In genomic region chr6:92507552-92507951, GRCh38 we compare ENCODE assay signal across 31 cellular contexts.
"Had no signal": no experiment of that assay in that cellular context is flagged by ENCODE, and none has a peak within 500 bp of the region (broad histone marks: within the 10 kb centered on the region; RNA-seq: fewer than 3 reads in every experiment).

No MANE protein-coding gene starts in this region.

- H3K4me1 ChIP-seq: breast epithelium, colonic mucosa, esophagus squamous epithelium had no signal

- H3K27ac ChIP-seq: breast epithelium, cardiac muscle cell, colonic mucosa, epithelial cell of prostate, esophagus squamous epithelium, WERI-Rb-1 had no signal

- FAIRE-seq: endometrium, endothelial cell of umbilical vein, TTC549 had no signal

- H3K36me3 ChIP-seq: breast epithelium, cardiac muscle cell, colonic mucosa, esophagus squamous epithelium, WERI-Rb-1 had no signal

- ATAC-seq: activated CD4-positive, CD25-positive, alpha-beta regulatory T cell treated with anti-CD3 and anti-CD28 coated beads, Interleukin-2, amount 50 U/mL, for 24 hours; activated CD8-positive, alpha-beta T cell treated with anti-CD3 and anti-CD28 coated beads for 36 hours; activated T-cell treated with anti-CD3 and anti-CD28 coated beads, Interleukin-2, amount 50 U/mL, for 4 hours; activated T-helper 17 cell treated with anti-CD3 and anti-CD28 coated beads, Interleukin-2, amount 50 U/mL, for 72 hours had no signal

- DNase-seq: activated B cell treated with CpG ODN at 0.5 μM for 24 hours; activated CD4-positive, alpha-beta T cell treated with anti-CD3 and anti-CD28 coated beads for 48 hours; activated CD4-positive, alpha-beta T cell treated with anti-CD3 and anti-CD28 coated beads, Interleukin-2, amount 50 U/mL, for 1 hour; activated CD4-positive, alpha-beta T cell treated with anti-CD3 and anti-CD28 coated beads, Interleukin-2, amount 50 U/mL, for 48 hours; activated CD8-positive, alpha-beta memory T cell treated with anti-CD3 and anti-CD28 coated beads for 24 hours; activated CD8-positive, alpha-beta T cell treated with anti-CD3 and anti-CD28 coated beads for 36 hours; activated effector memory CD4-positive, alpha-beta T cell treated with Interleukin-2 at 50 U/mL for 16 hours; activated gamma-delta T cell treated with Interleukin-2 at 50 U/mL for 16 hours; activated naive CD4-positive, alpha-beta T cell treated with anti-CD3 and anti-CD28 coated beads, Interleukin-2, amount 50 U/mL, for 16 hours; activated naive CD4-positive, alpha-beta T cell treated with Interleukin-2 at 50 U/mL for 16 hours; activated T-cell treated with anti-CD3 and anti-CD28 coated beads, Interleukin-2, amount 50 U/mL, for 4 hours; amygdala; aorta; central memory CD4-positive, alpha-beta T cell; cerebellar nuclear complex; colonic mucosa; effector CD8-positive, alpha-beta T cell; esophagus squamous epithelium; foreskin fibroblast; head of caudate nucleus; hippocampal formation; T-helper 2 cell; WERI-Rb-1 had no signal

- H3K27me3 ChIP-seq: breast epithelium, cardiac muscle cell, colonic mucosa, esophagus squamous epithelium had no signal

- H3K4me3 ChIP-seq: breast epithelium, cardiac muscle cell, colonic mucosa, esophagus squamous epithelium had no signal

- H3K9me3 ChIP-seq: colonic mucosa had no signal
